In the genomic region with DNA sequence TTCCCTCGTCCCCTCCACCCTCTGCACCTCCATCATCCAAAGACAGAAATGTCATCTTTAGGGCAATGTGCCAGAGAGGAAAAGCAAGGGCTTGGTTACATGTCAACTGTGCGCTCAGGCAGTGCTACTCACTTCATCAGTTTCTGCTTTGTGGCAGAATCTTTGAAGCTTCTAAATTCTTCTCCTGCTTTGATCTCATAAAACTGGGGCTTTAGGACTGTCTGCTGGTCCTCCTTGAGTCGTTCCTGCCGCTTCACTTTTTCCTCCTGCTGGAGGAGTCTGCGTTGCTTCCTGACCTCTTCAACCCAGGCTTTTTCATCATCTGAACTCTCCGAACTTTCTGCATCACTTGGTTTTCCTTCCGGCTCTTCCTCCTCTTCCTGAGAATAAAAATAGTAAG, we compare ENCODE assay signal across 19 cellular contexts.
DNase-seq lines count a peak whose midpoint lies in the region; ATAC-seq lines count a peak whose summit lies in the region.
"Had no signal": no experiment of that assay in that cellular context is flagged by ENCODE, and none has a peak within 500 bp of the region (broad histone marks: within the 10 kb centered on the region; RNA-seq: fewer than 3 reads in every experiment).

No MANE protein-coding gene starts in this region.

- H3K4me3 Mint-ChIP-seq in activated naive CD4-positive, alpha-beta T cell treated with anti-CD3 and anti-CD28 coated beads, Interleukin-2, amount 50 U/mL, for 24 hours = no peak overlapping the region
- H3K4me3 Mint-ChIP-seq in activated T-helper 1 cell treated with anti-CD3 and anti-CD28 coated beads, Interleukin-12 subunit alpha, Interleukin-12 subunit beta, Interleukin-2, Interleukin-4 antibody, amounts not matched to agents 30 ng/mL and 10 ng/mL and 1 ng/mL, durations not matched to agents 14 hours and 24 hours and 36 hours = no peak overlapping the region
- no peak overlapping the region for H3K4me3 Mint-ChIP-seq in activated CD4-positive, alpha-beta T cell treated with anti-CD3 and anti-CD28 coated beads for 36 hours
- H3K4me3 Mint-ChIP-seq: CD4-positive, CD25-positive, alpha-beta regulatory T cell had no signal

- no peaks in the 10 kb centered on the region for H3K27me3 Mint-ChIP-seq in activated naive CD4-positive, alpha-beta T cell treated with anti-CD3 and anti-CD28 coated beads, Interleukin-2, amount 50 U/mL, for 24 hours
- H3K27me3 Mint-ChIP-seq in activated T-helper 1 cell treated with anti-CD3 and anti-CD28 coated beads, Interleukin-12 subunit alpha, Interleukin-12 subunit beta, Interleukin-2, Interleukin-4 antibody, amounts not matched to agents 30 ng/mL and 10 ng/mL and 1 ng/mL, durations not matched to agents 14 hours and 24 hours and 36 hours (ENCODE audit: insufficient read depth) = no peaks in the 10 kb centered on the region
- H3K27me3 Mint-ChIP-seq in activated CD4-positive, alpha-beta T cell treated with anti-CD3 and anti-CD28 coated beads for 36 hours = no peaks in the 10 kb centered on the region
- H3K27me3 Mint-ChIP-seq: CD4-positive, CD25-positive, alpha-beta regulatory T cell had no signal

- no peak for ATAC-seq in activated CD4-positive, alpha-beta T cell treated with anti-CD3 and anti-CD28 coated beads for 36 hours
- no peak for ATAC-seq in GM21737 (IDR thresholded peaks at IDR 0.05; ENCODE audit: unreplicated experiment)

- no peaks in the 10 kb centered on the region for H3K4me1 Mint-ChIP-seq in activated naive CD4-positive, alpha-beta T cell treated with anti-CD3 and anti-CD28 coated beads, Interleukin-2, amount 50 U/mL, for 24 hours
- no peaks in the 10 kb centered on the region for H3K4me1 Mint-ChIP-seq in activated T-helper 1 cell treated with anti-CD3 and anti-CD28 coated beads, Interleukin-12 subunit alpha, Interleukin-12 subunit beta, Interleukin-2, Interleukin-4 antibody, amounts not matched to agents 30 ng/mL and 10 ng/mL and 1 ng/mL, durations not matched to agents 14 hours and 24 hours and 36 hours (ENCODE audit: low read depth)
- no peaks in the 10 kb centered on the region for H3K4me1 Mint-ChIP-seq in activated CD4-positive, alpha-beta T cell treated with anti-CD3 and anti-CD28 coated beads for 36 hours
- H3K4me1 Mint-ChIP-seq: CD4-positive, CD25-positive, alpha-beta regulatory T cell had no signal

- H3K27ac Mint-ChIP-seq in activated naive CD4-positive, alpha-beta T cell treated with anti-CD3 and anti-CD28 coated beads, Interleukin-2, amount 50 U/mL, for 24 hours = peak overlapping the region; percentile 72
- H3K27ac Mint-ChIP-seq in activated T-helper 1 cell treated with anti-CD3 and anti-CD28 coated beads, Interleukin-12 subunit alpha, Interleukin-12 subunit beta, Interleukin-2, Interleukin-4 antibody, amounts not matched to agents 30 ng/mL and 10 ng/mL and 1 ng/mL, durations not matched to agents 14 hours and 24 hours and 36 hours = peak overlapping the region; percentile 16
- no peak overlapping the region for H3K27ac Mint-ChIP-seq in activated CD4-positive, alpha-beta T cell treated with anti-CD3 and anti-CD28 coated beads for 36 hours

- POLR2A ChIA-PET in activated CD4-positive, alpha-beta T cell treated with anti-CD3 and anti-CD28 coated beads for 36 hours (lab: Charles Lee) = no interaction called here

- H3K36me3 Mint-ChIP-seq in activated naive CD4-positive, alpha-beta T cell treated with anti-CD3 and anti-CD28 coated beads, Interleukin-2, amount 50 U/mL, for 24 hours = peaks cover 33% of the 10 kb centered on the region
- peaks cover 48% of the 10 kb centered on the region for H3K36me3 Mint-ChIP-seq in activated T-helper 1 cell treated with anti-CD3 and anti-CD28 coated beads, Interleukin-12 subunit alpha, Interleukin-12 subunit beta, Interleukin-2, Interleukin-4 antibody, amounts not matched to agents 30 ng/mL and 10 ng/mL and 1 ng/mL, durations not matched to agents 14 hours and 24 hours and 36 hours (ENCODE audit: low read depth)
- H3K36me3 Mint-ChIP-seq in activated CD4-positive, alpha-beta T cell treated with anti-CD3 and anti-CD28 coated beads for 36 hours (ENCODE audit: low read depth) = peaks cover 49% of the 10 kb centered on the region

- no peak for DNase-seq in activated naive CD4-positive, alpha-beta T cell treated with anti-CD3 and anti-CD28 coated beads, Interleukin-2, amount 50 U/mL, for 16 hours
- no peak for DNase-seq in activated T-helper 1 cell treated with anti-CD3 and anti-CD28 coated beads, Interleukin-12 subunit alpha, Interleukin-12 subunit beta, Interleukin-2, Interleukin-4 antibody, amounts not matched to agents 30 ng/mL and 10 ng/mL and 1 ng/mL, durations not matched to agents 14 hours and 24 hours and 36 hours (ENCODE audit: low spot score)
- peak; percentile 65 for DNase-seq in kidney tubule cell (ENCODE audit: low spot score)
- DNase-seq in renal cortical epithelial cell (ENCODE audit: low read depth) = peak; percentile 39
- DNase-seq in amniotic stem cell (lab: John Stamatoyannopoulos, UW) = no peak
- DNase-seq in activated CD4-positive, alpha-beta T cell treated with anti-CD3 and anti-CD28 coated beads for 36 hours = no peak
- DNase-seq: 8988T; CD4-positive, CD25-positive, alpha-beta regulatory T cell; COR-L47; DMS153; GDM1; Kasumi-1; MM.1S; NCI-H1092; NCI-H1436 treated with DMSO at 0.1 percent for 48 hours; NCI-H2081; Peyer's patch had no signal

- no peaks in the 10 kb centered on the region for H3K9me3 Mint-ChIP-seq in activated naive CD4-positive, alpha-beta T cell treated with anti-CD3 and anti-CD28 coated beads, Interleukin-2, amount 50 U/mL, for 24 hours
- no peaks in the 10 kb centered on the region for H3K9me3 Mint-ChIP-seq in activated T-helper 1 cell treated with anti-CD3 and anti-CD28 coated beads, Interleukin-12 subunit alpha, Interleukin-12 subunit beta, Interleukin-2, Interleukin-4 antibody, amounts not matched to agents 30 ng/mL and 10 ng/mL and 1 ng/mL, durations not matched to agents 14 hours and 24 hours and 36 hours
- H3K9me3 Mint-ChIP-seq in activated CD4-positive, alpha-beta T cell treated with anti-CD3 and anti-CD28 coated beads for 36 hours (ENCODE audit: low read depth) = no peaks in the 10 kb centered on the region
- H3K9me3 Mint-ChIP-seq: CD4-positive, CD25-positive, alpha-beta regulatory T cell had no signal

- CTCF ChIA-PET in activated CD4-positive, alpha-beta T cell treated with anti-CD3 and anti-CD28 coated beads for 36 hours (lab: Charles Lee) = no interaction called here

- intact Hi-C loops in activated T-helper 1 cell treated with anti-CD3 and anti-CD28 coated beads, Interleukin-12 subunit alpha, Interleukin-12 subunit beta, Interleukin-2, Interleukin-4 antibody, amounts not matched to agents 30 ng/mL and 10 ng/mL and 1 ng/mL, durations not matched to agents 14 hours and 24 hours and 36 hours (cut with micrococcal nuclease) = no loop called here
- intact Hi-C loops in activated CD4-positive, alpha-beta T cell treated with anti-CD3 and anti-CD28 coated beads for 36 hours (cut with DNase I, micrococcal nuclease) = no loop called here

Comparison
In these comparisons a context has a peak if more than half of its experiments do, and no peak if none do; other contexts are left out.
1. DNase-seq: peak in kidney tubule cell (single experiment) and renal cortical epithelial cell (single experiment); none in activated naive CD4-positive, alpha-beta T cell treated with anti-CD3 and anti-CD28 coated beads, Interleukin-2, amount 50 U/mL, for 16 hours (single experiment), activated T-helper 1 cell treated with anti-CD3 and anti-CD28 coated beads, Interleukin-12 subunit alpha, Interleukin-12 subunit beta, Interleukin-2, Interleukin-4 antibody, amounts not matched to agents 30 ng/mL and 10 ng/mL and 1 ng/mL, durations not matched to agents 14 hours and 24 hours and 36 hours (single experiment), amniotic stem cell (single experiment) and activated CD4-positive, alpha-beta T cell treated with anti-CD3 and anti-CD28 coated beads for 36 hours (single experiment).